8 cellular contexts compared by ENCODE assay signal in genomic region chr2:159285433-159285832, GRCh38. TPM values are rescaled to one million over a fixed set of nuclear protein-coding genes. Genes with fewer than 3 reads are reported as not detected.
A peak's percentile ranks its signal among the peaks of the same experiment; 100 is the strongest.
DNase-seq lines count a peak whose midpoint lies in the region; ATAC-seq and TF ChIP-seq lines count a peak whose summit lies in the region.

No MANE protein-coding gene starts in this region.

- H3K27ac ChIP-seq in A673 (ENCODE audit: low read depth, low read length, poor library complexity, severe bottlenecking) (no peak overlapping the region), HUES64 (ENCODE audit: low read depth, low read length) (no peak overlapping the region), caudate nucleus (ENCODE audit: low read depth, low read length) (peak overlapping the region; percentile 95), aorta (ENCODE audit: low read depth in 1 of 2, low read length in 2 of 2) (no peak overlapping the region)
- H3K27ac ChIP-seq in naive thymus-derived CD4-positive, alpha-beta T cell (ENCODE audit: low read depth, low read length): no peak overlapping the region

- H3K36me3 Mint-ChIP-seq in naive thymus-derived CD4-positive, alpha-beta T cell: peaks cover 0 to 13% (median 0%) of the 10 kb centered on the region in 5 donors

- no peak overlapping the region for H3K9ac ChIP-seq in HUES64 (ENCODE audit: low read depth, low read length)

- H3K4me3 ChIP-seq in A673 (ENCODE audit: low read depth, low read length, poor library complexity, severe bottlenecking) (peak overlapping the region; percentile 98), HUES64 (ENCODE audit: low read length) (peak overlapping the region; percentile 67), aorta (ENCODE audit: low read length in 2 of 2) (peak overlapping the region in 1 of 2 donors; percentile 79)
- no peak overlapping the region for H3K4me3 ChIP-seq in naive thymus-derived CD4-positive, alpha-beta T cell (ENCODE audit: low read length)

- H3K27ac Mint-ChIP-seq in naive thymus-derived CD4-positive, alpha-beta T cell: peak overlapping the region in 7 of 9 donors; percentile 34 to 85 (median 54)

- H3K4me1 Mint-ChIP-seq in naive thymus-derived CD4-positive, alpha-beta T cell: peaks cover 11 to 29% (median 24%) of the 10 kb centered on the region in 7 donors

- TF ChIP-seq CTCF in A673 (conservative IDR thresholded peaks at IDR 0.05; ENCODE audit: low read depth, low read length): no peak

- no peaks in the 10 kb centered on the region for H3K9me3 Mint-ChIP-seq in naive thymus-derived CD4-positive, alpha-beta T cell

- WGBS in HUES64: 91% methylated on average over 11 of the region's 11 CpGs
- whole genome bisulfite sequencing in aorta, 2 donors: 84 to 86% methylated on average over 11 of the region's 11 CpGs

- H3K27me3 Mint-ChIP-seq in naive thymus-derived CD4-positive, alpha-beta T cell: no peaks in the 10 kb centered on the region

- peak overlapping the region; percentile 64 to 90 (median 85) for H3K4me3 Mint-ChIP-seq in naive thymus-derived CD4-positive, alpha-beta T cell

- intact Hi-C loops in A673 (cut with micrococcal nuclease; ENCODE audit: unreplicated experiment): loop anchor here (10.0 kb wide), 1 partner anchor 329 kb away; the partner anchor contains the start of gene BAZ2B
- intact Hi-C loops in naive thymus-derived CD4-positive, alpha-beta T cell (cut with micrococcal nuclease): loop anchor here (5.0 to 10.0 kb wide), 6 partner anchors 229 to 1959 kb away; no protein-coding TSS in a partner anchor
- intact Hi-C loops in aorta (cut with DNase I): no loop called here

- CTCF ChIA-PET in A673 (lab: Charles Lee): no interaction called here
- CTCF ChIA-PET in naive thymus-derived CD4-positive, alpha-beta T cell (lab: Charles Lee): interaction anchor here (0.7 to 0.8 kb wide), 2 partner anchors 77 to 427 kb away, joined by 3 read pairs; partner anchors contain the start of gene MARCHF7

- H3K36me3 ChIP-seq in A673 (ENCODE audit: insufficient read depth, low read length, poor library complexity, severe bottlenecking) (no peaks in the 10 kb centered on the region), HUES64 (ENCODE audit: insufficient read depth, low read length) (0 out of 2 replicates have a peak, but pooled peaks cover 7% of the 10 kb centered on the region), aorta (ENCODE audit: control insufficient read depth in 1 of 2, insufficient read depth in 2 of 2, low read length in 1 of 2) (no peaks in the 10 kb centered on the region)
- H3K36me3 ChIP-seq in naive thymus-derived CD4-positive, alpha-beta T cell (ENCODE audit: control insufficient read depth in 2 of 3, insufficient read depth in 3 of 3, low read length in 3 of 3): peaks cover 0 to 8% (median 0%) of the 10 kb centered on the region in 3 experiments

- H3K4me1 ChIP-seq in A673 (ENCODE audit: insufficient read depth, low read length, poor library complexity, severe bottlenecking) (peaks cover 11% of the 10 kb centered on the region), HUES64 (ENCODE audit: insufficient read depth, low read length) (peaks cover 5% of the 10 kb centered on the region), aorta (ENCODE audit: control insufficient read depth in 1 of 2, insufficient read depth in 2 of 2, low read length in 2 of 2) (no peaks in the 10 kb centered on the region)
- peaks cover 2 to 8% of the 10 kb centered on the region in 2 donors for H3K4me1 ChIP-seq in naive thymus-derived CD4-positive, alpha-beta T cell (ENCODE audit: control insufficient read depth in 2 of 2, insufficient read depth in 2 of 2, low read length in 2 of 2)

- ATAC-seq in naive thymus-derived CD4-positive, alpha-beta T cell: no peak
- ATAC-seq in GM21381 (IDR thresholded peaks at IDR 0.05; ENCODE audit: unreplicated experiment) (no peak), GM21515 (IDR thresholded peaks at IDR 0.05; ENCODE audit: unreplicated experiment) (no peak), aorta (ENCODE audit: low FRiP score) (no peak)

- DNase-seq in A673 (ENCODE audit: low spot score) (no peak), caudate nucleus (lab: John Stamatoyannopoulos, UW) (no peak), DMS153 treated with DMSO at 0.1 percent for 48 hours (lab: John Stamatoyannopoulos, UW; ENCODE audit: unreplicated experiment) (no peak), aorta (no peak)
- DNase-seq in naive thymus-derived CD4-positive, alpha-beta T cell: no peak

- H3K9me3 ChIP-seq in A673 (ENCODE audit: low read depth, low read length, poor library complexity, severe bottlenecking) (no peaks in the 10 kb centered on the region), HUES64 (ENCODE audit: insufficient read depth, low read depth, low read length) (no peaks in the 10 kb centered on the region), aorta (ENCODE audit: control insufficient read depth, low read length) (no peaks in the 10 kb centered on the region)
- H3K9me3 ChIP-seq in naive thymus-derived CD4-positive, alpha-beta T cell (ENCODE audit: control insufficient read depth in 2 of 3, low read length in 3 of 3): no peaks in the 10 kb centered on the region

- POLR2A ChIA-PET in A673 (lab: Charles Lee; ENCODE audit: low non-redundant PET): no interaction called here
- POLR2A ChIA-PET in naive thymus-derived CD4-positive, alpha-beta T cell (lab: Charles Lee): interaction anchor here (0.9 to 2.8 kb wide), 2 partner anchors 167 to 427 kb away, joined by 3 to 21 read pairs; partner anchors contain the start of gene MARCHF7

- no peaks in the 10 kb centered on the region for H3K27me3 ChIP-seq in A673 (replicated peaks; ENCODE audit: insufficient read depth, low read depth, low read length, poor library complexity)
- no peaks in the 10 kb centered on the region for H3K27me3 ChIP-seq in HUES64 (ENCODE audit: insufficient read depth, low read length)
- H3K27me3 ChIP-seq in naive thymus-derived CD4-positive, alpha-beta T cell (ENCODE audit: control insufficient read depth in 2 of 2, insufficient read depth in 2 of 2, low read length in 2 of 2): no peaks in the 10 kb centered on the region
- no peaks in the 10 kb centered on the region for H3K27me3 ChIP-seq in aorta (ENCODE audit: control insufficient read depth in 1 of 2, insufficient read depth in 2 of 2, low read length in 1 of 2)

- BruUV-seq in A673 (replicated peaks; lab: Mats Ljungman, UMichigan): no TSS peak

RNA-seq across cellular contexts. Expression of gene WDSUB1, which starts 1.1 kb away (rescaled TPM):
- total RNA-seq in A673 (2021) (11.9 and 13.8 TPM in 2 replicates), aorta (10 to 100 TPM in 1 of 2 donors, 1 to 10 TPM in 1; 5.2 to 11.3 TPM)
- 6.1 TPM for polyA plus RNA-seq in HUES64 (2013, experiment 1 of 2)
- polyA plus RNA-seq in HUES64 (2013, experiment 2 of 2): 6.1 TPM
- total RNA-seq in naive thymus-derived CD4-positive, alpha-beta T cell: 10 to 100 TPM in 1 of 5 experiments, 1 to 10 TPM in 4; 5.8 to 10.6 (median 9.3) TPM
- polyA plus RNA-seq in naive thymus-derived CD4-positive, alpha-beta T cell: 1 to 10 TPM; 6.8 to 7.5 TPM
- 1 to 10 TPM; 7.5 to 9.6 TPM for polyA plus RNA-seq in aorta

Comparison
In these comparisons a context has a peak if more than half of its experiments do, and no peak if none do; other contexts are left out.
1. intact Hi-C loops: an anchor here in A673 (10.0 kb wide) and naive thymus-derived CD4-positive, alpha-beta T cell (5.0 to 10.0 kb wide); none called in aorta.